In the genomic region with DNA sequence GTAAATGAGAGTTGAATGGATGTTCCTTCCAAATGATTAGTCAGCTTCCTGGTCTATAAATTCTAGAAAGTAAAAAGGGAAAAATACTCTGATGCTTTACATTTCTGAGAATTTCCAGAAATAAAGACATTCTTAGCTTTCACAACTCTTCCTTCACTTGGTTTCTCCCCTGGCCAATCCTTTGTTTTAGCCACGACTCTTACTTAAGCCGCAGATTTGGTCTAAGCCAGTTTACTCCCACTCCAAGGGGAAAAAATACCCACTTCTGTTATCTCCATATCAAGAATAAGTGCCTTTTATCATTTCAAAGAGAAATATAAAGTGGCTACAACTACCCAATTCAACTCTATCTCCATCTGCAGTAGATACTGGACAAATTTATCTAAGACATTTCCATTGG, we compare ENCODE assay signal across 21 cellular contexts.
"Had no signal": no experiment of that assay in that cellular context is flagged by ENCODE, and none has a peak within 500 bp of the region (broad histone marks: within the 10 kb centered on the region; RNA-seq: fewer than 3 reads in every experiment).

No MANE protein-coding gene starts in this region.

- H3K27ac Mint-ChIP-seq: activated naive CD8-positive, alpha-beta T cell treated with anti-CD3 and anti-CD28 coated beads for 36 hours; activated T-cell treated with anti-CD3 and anti-CD28 coated beads, Interleukin-2, amount 50 U/mL, for 24 hours; activated T-helper 17 cell treated with anti-CD3 and anti-CD28 coated beads, Interleukin-2, amount 50 U/mL, for 72 hours; memory B cell; stimulated activated naive CD8-positive, alpha-beta T cell treated with anti-CD3 and anti-CD28 coated beads, Interleukin-15, amount 100 ng/mL, for 72 hours had no signal

- H3K27me3 ChIP-seq: dorsolateral prefrontal cortex, esophagus squamous epithelium, gastroesophageal sphincter, right lobe of liver, tibial artery had no signal

- H3K9me3 Mint-ChIP-seq: activated naive CD8-positive, alpha-beta T cell treated with anti-CD3 and anti-CD28 coated beads for 36 hours; activated T-cell treated with anti-CD3 and anti-CD28 coated beads, Interleukin-2, amount 50 U/mL, for 24 hours; activated T-helper 17 cell treated with anti-CD3 and anti-CD28 coated beads, Interleukin-2, amount 50 U/mL, for 72 hours; memory B cell; stimulated activated naive CD8-positive, alpha-beta T cell treated with anti-CD3 and anti-CD28 coated beads, Interleukin-15, amount 100 ng/mL, for 72 hours had no signal

- H3K4me1 Mint-ChIP-seq: memory B cell had no signal

- H3K4me3 Mint-ChIP-seq: activated naive CD8-positive, alpha-beta T cell treated with anti-CD3 and anti-CD28 coated beads for 36 hours; activated T-cell treated with anti-CD3 and anti-CD28 coated beads, Interleukin-2, amount 50 U/mL, for 24 hours; activated T-helper 17 cell treated with anti-CD3 and anti-CD28 coated beads, Interleukin-2, amount 50 U/mL, for 72 hours; memory B cell; stimulated activated naive CD8-positive, alpha-beta T cell treated with anti-CD3 and anti-CD28 coated beads, Interleukin-15, amount 100 ng/mL, for 72 hours had no signal

- H3K27ac ChIP-seq: dorsolateral prefrontal cortex, esophagus squamous epithelium, gastroesophageal sphincter, right lobe of liver, skin epidermis, tibial artery had no signal

- H3K9me3 ChIP-seq: esophagus squamous epithelium, gastroesophageal sphincter, mucosa of descending colon, right lobe of liver, tibial artery had no signal

- DNase-seq: activated CD4-positive, alpha-beta T cell treated with anti-CD3 and anti-CD28 coated beads, Interleukin-2, amount 50 U/mL, for 4 hours; activated CD8-positive, alpha-beta memory T cell treated with anti-CD3 and anti-CD28 coated beads for 24 hours; activated CD8-positive, alpha-beta memory T cell treated with anti-CD3 and anti-CD28 coated beads, Interleukin-2, amount 50 U/mL, for 4 hours; activated naive CD4-positive, alpha-beta T cell; activated naive CD8-positive, alpha-beta T cell treated with anti-CD3 and anti-CD28 coated beads for 36 hours; activated T-cell treated with anti-CD3 and anti-CD28 coated beads, Interleukin-2, amount 50 U/mL, for 24 hours; central memory CD4-positive, alpha-beta T cell; dorsolateral prefrontal cortex; esophagus squamous epithelium; head of caudate nucleus; hypothalamus; mucosa of descending colon; occipital lobe; right lobe of liver; stimulated activated CD4-positive, alpha-beta T cell treated with anti-CD3 and anti-CD28 coated beads, Interleukin-1b, Interleukin-23, amount 100 ng/mL, for 48 hours; stimulated activated naive CD8-positive, alpha-beta T cell treated with anti-CD3 and anti-CD28 coated beads, Interleukin-15, amount 100 ng/mL, for 72 hours; tibial artery had no signal

- H3K27me3 Mint-ChIP-seq: activated naive CD8-positive, alpha-beta T cell treated with anti-CD3 and anti-CD28 coated beads for 36 hours; activated T-cell treated with anti-CD3 and anti-CD28 coated beads, Interleukin-2, amount 50 U/mL, for 24 hours; activated T-helper 17 cell treated with anti-CD3 and anti-CD28 coated beads, Interleukin-2, amount 50 U/mL, for 72 hours; memory B cell; stimulated activated naive CD8-positive, alpha-beta T cell treated with anti-CD3 and anti-CD28 coated beads, Interleukin-15, amount 100 ng/mL, for 72 hours had no signal

- H3K4me1 ChIP-seq: esophagus squamous epithelium, gastroesophageal sphincter, right lobe of liver had no signal

- H3K4me3 ChIP-seq: dorsolateral prefrontal cortex, esophagus squamous epithelium, gastroesophageal sphincter, mucosa of descending colon, right lobe of liver, skin epidermis, tibial artery had no signal

- ATAC-seq: activated T-helper 17 cell treated with anti-CD3 and anti-CD28 coated beads, Interleukin-2, amount 50 U/mL, for 72 hours; gastroesophageal sphincter; mucosa of descending colon; right lobe of liver; stimulated activated naive CD8-positive, alpha-beta T cell treated with anti-CD3 and anti-CD28 coated beads, Interleukin-15, amount 100 ng/mL, for 72 hours had no signal
